1 cellular context compared by ENCODE assay signal in the genomic region with DNA sequence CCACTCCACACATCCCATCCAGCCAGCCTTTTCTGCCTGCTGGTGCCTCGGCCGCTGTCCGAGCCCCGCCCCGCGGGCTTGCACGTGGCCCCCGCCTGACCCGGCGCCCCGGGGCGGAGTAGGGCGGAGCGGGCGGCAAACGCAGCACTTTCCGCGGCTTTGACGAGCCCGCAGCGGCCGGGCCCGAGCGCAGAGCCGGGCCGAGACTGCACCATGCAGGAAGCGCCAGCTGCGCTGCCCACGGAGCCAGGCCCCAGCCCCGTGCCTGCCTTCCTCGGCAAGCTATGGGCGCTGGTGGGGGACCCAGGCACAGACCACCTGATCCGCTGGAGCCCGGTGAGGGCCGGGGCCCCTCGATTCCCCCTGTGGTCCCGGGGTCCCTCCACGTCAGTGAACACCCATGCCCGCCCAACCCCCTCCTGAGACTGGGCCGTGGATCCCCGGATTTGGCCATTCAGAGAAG.
TF ChIP-seq lines count a peak whose summit lies in the region.

A gene with protein sequence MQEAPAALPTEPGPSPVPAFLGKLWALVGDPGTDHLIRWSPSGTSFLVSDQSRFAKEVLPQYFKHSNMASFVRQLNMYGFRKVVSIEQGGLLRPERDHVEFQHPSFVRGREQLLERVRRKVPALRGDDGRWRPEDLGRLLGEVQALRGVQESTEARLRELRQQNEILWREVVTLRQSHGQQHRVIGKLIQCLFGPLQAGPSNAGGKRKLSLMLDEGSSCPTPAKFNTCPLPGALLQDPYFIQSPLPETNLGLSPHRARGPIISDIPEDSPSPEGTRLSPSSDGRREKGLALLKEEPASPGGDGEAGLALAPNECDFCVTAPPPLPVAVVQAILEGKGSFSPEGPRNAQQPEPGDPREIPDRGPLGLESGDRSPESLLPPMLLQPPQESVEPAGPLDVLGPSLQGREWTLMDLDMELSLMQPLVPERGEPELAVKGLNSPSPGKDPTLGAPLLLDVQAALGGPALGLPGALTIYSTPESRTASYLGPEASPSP (plus strand): TSS at position 147 of the 463 bp plus-strand sequence. CDS start 67 bp downstream, at position 214.

TF ChIP-seq in HepG2, 621 proteins besides CTCF, POLR2A, EP300 and RAD21 (continued from another document and continues in another):
- peak; percentile 78; the same call in 1 of the 2 replicates for TF ChIP-seq ZNF468 (CRISPR knock-in tag; IDR thresholded peaks at IDR 0.05)
- TF ChIP-seq SSRP1 (CRISPR knock-in tag; IDR thresholded peaks at IDR 0.05), result no peak
- no peak for TF ChIP-seq ZNF556 (CRISPR knock-in tag; IDR thresholded peaks at IDR 0.05; ENCODE audit: borderline replicate concordance)
- TF ChIP-seq ZNF782 (CRISPR knock-in tag; IDR thresholded peaks at IDR 0.05; ENCODE audit: borderline replicate concordance), result 0 out of 2 replicates have a peak, but pooled peaks have one; percentile 25
- TF ChIP-seq ZNF615 (CRISPR knock-in tag; IDR thresholded peaks at IDR 0.05; ENCODE audit: borderline replicate concordance), result no peak
- TF ChIP-seq NR2C2 (CRISPR knock-in tag; IDR thresholded peaks at IDR 0.05; ENCODE audit: borderline replicate concordance), result peak; percentile 77
- TF ChIP-seq TAF1 (CRISPR knock-in tag; IDR thresholded peaks at IDR 0.05), result peak; percentile 51
- TF ChIP-seq, protein P1, sequence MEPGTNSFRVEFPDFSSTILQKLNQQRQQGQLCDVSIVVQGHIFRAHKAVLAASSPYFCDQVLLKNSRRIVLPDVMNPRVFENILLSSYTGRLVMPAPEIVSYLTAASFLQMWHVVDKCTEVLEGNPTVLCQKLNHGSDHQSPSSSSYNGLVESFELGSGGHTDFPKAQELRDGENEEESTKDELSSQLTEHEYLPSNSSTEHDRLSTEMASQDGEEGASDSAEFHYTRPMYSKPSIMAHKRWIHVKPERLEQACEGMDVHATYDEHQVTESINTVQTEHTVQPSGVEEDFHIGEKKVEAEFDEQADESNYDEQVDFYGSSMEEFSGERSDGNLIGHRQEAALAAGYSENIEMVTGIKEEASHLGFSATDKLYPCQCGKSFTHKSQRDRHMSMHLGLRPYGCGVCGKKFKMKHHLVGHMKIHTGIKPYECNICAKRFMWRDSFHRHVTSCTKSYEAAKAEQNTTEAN (CRISPR knock-in tag; conservative IDR thresholded peaks at IDR 0.05), result peak; percentile 93
- no peak for TF ChIP-seq PLRG1 (conservative IDR thresholded peaks at IDR 0.05)
- TF ChIP-seq CENPT (CRISPR knock-in tag; IDR thresholded peaks at IDR 0.05; ENCODE audit: low read depth), result no peak
- peak; percentile 93 for TF ChIP-seq BHLHE40 (IDR thresholded peaks at IDR 0.05; ENCODE audit: low read length)
- TF ChIP-seq ZKSCAN1 (IDR thresholded peaks at IDR 0.05; ENCODE audit: low read length), result no peak
- TF ChIP-seq, protein P2, sequence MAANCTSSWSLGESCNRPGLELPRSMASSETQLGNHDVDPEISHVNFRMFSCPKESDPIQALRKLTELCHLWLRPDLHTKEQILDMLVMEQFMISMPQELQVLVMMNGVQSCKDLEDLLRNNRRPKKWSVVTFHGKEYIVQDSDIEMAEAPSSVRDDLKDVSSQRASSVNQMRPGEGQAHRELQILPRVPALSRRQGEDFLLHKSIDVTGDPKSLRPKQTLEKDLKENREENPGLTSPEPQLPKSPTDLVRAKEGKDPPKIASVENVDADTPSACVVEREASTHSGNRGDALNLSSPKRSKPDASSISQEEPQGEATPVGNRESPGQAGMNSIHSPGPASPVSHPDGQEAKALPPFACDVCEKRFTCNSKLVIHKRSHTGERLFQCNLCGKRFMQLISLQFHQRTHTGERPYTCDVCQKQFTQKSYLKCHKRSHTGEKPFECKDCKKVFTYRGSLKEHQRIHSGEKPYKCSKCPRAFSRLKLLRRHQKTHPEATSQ (CRISPR knock-in tag; IDR thresholded peaks at IDR 0.05; ENCODE audit: borderline replicate concordance), result peak; percentile 92; the same call in 1 of the 2 replicates
- TF ChIP-seq SUZ12 (IDR thresholded peaks at IDR 0.05; ENCODE audit: low read depth, low read length), result no peak
- TF ChIP-seq, protein P3, sequence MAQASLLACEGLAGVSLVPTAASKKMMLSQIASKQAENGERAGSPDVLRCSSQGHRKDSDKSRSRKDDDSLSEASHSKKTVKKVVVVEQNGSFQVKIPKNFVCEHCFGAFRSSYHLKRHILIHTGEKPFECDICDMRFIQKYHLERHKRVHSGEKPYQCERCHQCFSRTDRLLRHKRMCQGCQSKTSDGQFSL (CRISPR knock-in tag; IDR thresholded peaks at IDR 0.05), result peak; percentile 66; the same call in 1 of the 2 replicates
- TF ChIP-seq, protein P4, sequence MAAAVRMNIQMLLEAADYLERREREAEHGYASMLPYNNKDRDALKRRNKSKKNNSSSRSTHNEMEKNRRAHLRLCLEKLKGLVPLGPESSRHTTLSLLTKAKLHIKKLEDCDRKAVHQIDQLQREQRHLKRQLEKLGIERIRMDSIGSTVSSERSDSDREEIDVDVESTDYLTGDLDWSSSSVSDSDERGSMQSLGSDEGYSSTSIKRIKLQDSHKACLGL (CRISPR knock-in tag; IDR thresholded peaks at IDR 0.05), result peak; percentile 84; the same call in 1 of the 2 replicates
- TF ChIP-seq, protein P5, sequence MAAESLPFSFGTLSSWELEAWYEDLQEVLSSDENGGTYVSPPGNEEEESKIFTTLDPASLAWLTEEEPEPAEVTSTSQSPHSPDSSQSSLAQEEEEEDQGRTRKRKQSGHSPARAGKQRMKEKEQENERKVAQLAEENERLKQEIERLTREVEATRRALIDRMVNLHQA (CRISPR knock-in tag; IDR thresholded peaks at IDR 0.05), result no peak
- TF ChIP-seq FOXO1 (CRISPR knock-in tag; IDR thresholded peaks at IDR 0.05), result no peak; the same call in 1 of the 2 replicates
- TF ChIP-seq ZNF235 (CRISPR knock-in tag; IDR thresholded peaks at IDR 0.05; ENCODE audit: borderline replicate concordance), result peak; percentile 83
- peak; percentile 93 for TF ChIP-seq HNRNPLL (IDR thresholded peaks at IDR 0.05; ENCODE audit: low read depth, low read length, poor library complexity, severe bottlenecking)
- TF ChIP-seq BRCA1 (CRISPR knock-in tag; IDR thresholded peaks at IDR 0.05), result peak; percentile 70; the same call in 1 of the 2 replicates
- TF ChIP-seq ZIK1 (CRISPR knock-in tag; IDR thresholded peaks at IDR 0.05; ENCODE audit: borderline replicate concordance, low read depth), result peak; percentile 86; the same call in 1 of the 2 replicates
- TF ChIP-seq KDM5A (IDR thresholded peaks at IDR 0.05; ENCODE audit: borderline replicate concordance, low read length), result no peak
- peak; percentile 66; the same call in 1 of the 2 replicates for TF ChIP-seq HMG20A (CRISPR knock-in tag; IDR thresholded peaks at IDR 0.05; ENCODE audit: borderline replicate concordance)
- TF ChIP-seq CHD2 (IDR thresholded peaks at IDR 0.05; ENCODE audit: low read depth, low read length), result no peak
- TF ChIP-seq, protein P6, sequence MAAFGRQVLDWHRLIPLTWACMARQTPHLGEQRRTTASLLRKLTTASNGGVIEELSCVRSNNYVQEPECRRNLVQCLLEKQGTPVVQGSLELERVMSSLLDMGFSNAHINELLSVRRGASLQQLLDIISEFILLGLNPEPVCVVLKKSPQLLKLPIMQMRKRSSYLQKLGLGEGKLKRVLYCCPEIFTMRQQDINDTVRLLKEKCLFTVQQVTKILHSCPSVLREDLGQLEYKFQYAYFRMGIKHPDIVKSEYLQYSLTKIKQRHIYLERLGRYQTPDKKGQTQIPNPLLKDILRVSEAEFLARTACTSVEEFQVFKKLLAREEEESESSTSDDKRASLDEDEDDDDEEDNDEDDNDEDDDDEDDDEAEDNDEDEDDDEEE (CRISPR knock-in tag; IDR thresholded peaks at IDR 0.05), result no peak; the same call in 1 of the 2 replicates
- TF ChIP-seq KLF6 (CRISPR knock-in tag; IDR thresholded peaks at IDR 0.05), result peak; percentile 88; the same call in 1 of the 2 replicates
- no peak for TF ChIP-seq SP1 (IDR thresholded peaks at IDR 0.05)
- peak; percentile 75; the same call in 1 of the 2 replicates for TF ChIP-seq SP1 (CRISPR knock-in tag; IDR thresholded peaks at IDR 0.05)
- TF ChIP-seq TBX2 (CRISPR knock-in tag; IDR thresholded peaks at IDR 0.05; ENCODE audit: borderline replicate concordance), result peak; percentile 96
- peak; percentile 95 for TF ChIP-seq RFXAP (CRISPR knock-in tag; IDR thresholded peaks at IDR 0.05; ENCODE audit: borderline replicate concordance)
- no peak for TF ChIP-seq MEF2D (CRISPR knock-in tag; IDR thresholded peaks at IDR 0.05)
- TF ChIP-seq, protein P7, sequence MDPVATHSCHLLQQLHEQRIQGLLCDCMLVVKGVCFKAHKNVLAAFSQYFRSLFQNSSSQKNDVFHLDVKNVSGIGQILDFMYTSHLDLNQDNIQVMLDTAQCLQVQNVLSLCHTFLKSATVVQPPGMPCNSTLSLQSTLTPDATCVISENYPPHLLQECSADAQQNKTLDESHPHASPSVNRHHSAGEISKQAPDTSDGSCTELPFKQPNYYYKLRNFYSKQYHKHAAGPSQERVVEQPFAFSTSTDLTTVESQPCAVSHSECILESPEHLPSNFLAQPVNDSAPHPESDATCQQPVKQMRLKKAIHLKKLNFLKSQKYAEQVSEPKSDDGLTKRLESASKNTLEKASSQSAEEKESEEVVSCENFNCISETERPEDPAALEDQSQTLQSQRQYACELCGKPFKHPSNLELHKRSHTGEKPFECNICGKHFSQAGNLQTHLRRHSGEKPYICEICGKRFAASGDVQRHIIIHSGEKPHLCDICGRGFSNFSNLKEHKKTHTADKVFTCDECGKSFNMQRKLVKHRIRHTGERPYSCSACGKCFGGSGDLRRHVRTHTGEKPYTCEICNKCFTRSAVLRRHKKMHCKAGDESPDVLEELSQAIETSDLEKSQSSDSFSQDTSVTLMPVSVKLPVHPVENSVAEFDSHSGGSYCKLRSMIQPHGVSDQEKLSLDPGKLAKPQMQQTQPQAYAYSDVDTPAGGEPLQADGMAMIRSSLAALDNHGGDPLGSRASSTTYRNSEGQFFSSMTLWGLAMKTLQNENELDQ (CRISPR knock-in tag; IDR thresholded peaks at IDR 0.05; ENCODE audit: borderline replicate concordance), result no peak
- TF ChIP-seq, protein P8, sequence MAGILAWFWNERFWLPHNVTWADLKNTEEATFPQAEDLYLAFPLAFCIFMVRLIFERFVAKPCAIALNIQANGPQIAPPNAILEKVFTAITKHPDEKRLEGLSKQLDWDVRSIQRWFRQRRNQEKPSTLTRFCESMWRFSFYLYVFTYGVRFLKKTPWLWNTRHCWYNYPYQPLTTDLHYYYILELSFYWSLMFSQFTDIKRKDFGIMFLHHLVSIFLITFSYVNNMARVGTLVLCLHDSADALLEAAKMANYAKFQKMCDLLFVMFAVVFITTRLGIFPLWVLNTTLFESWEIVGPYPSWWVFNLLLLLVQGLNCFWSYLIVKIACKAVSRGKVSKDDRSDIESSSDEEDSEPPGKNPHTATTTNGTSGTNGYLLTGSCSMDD (CRISPR knock-in tag; IDR thresholded peaks at IDR 0.05), result no peak
- TF ChIP-seq REL (CRISPR knock-in tag; conservative IDR thresholded peaks at IDR 0.05), result 0 out of 2 replicates have a peak, but pooled peaks have one; percentile 70
- TF ChIP-seq SPEN (CRISPR knock-in tag; IDR thresholded peaks at IDR 0.05; ENCODE audit: low read depth), result peak; percentile 94
- TF ChIP-seq ATF7-NPFF (CRISPR knock-in tag; IDR thresholded peaks at IDR 0.05; ENCODE audit: low read depth), result peak; percentile 95
- TF ChIP-seq, protein P9, sequence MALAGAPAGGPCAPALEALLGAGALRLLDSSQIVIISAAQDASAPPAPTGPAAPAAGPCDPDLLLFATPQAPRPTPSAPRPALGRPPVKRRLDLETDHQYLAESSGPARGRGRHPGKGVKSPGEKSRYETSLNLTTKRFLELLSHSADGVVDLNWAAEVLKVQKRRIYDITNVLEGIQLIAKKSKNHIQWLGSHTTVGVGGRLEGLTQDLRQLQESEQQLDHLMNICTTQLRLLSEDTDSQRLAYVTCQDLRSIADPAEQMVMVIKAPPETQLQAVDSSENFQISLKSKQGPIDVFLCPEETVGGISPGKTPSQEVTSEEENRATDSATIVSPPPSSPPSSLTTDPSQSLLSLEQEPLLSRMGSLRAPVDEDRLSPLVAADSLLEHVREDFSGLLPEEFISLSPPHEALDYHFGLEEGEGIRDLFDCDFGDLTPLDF (CRISPR knock-in tag; IDR thresholded peaks at IDR 0.05), result peak; percentile 63; the same call in 1 of the 2 replicates
- no peak for TF ChIP-seq ZBTB42 (CRISPR knock-in tag; IDR thresholded peaks at IDR 0.05)
- TF ChIP-seq SIN3B (IDR thresholded peaks at IDR 0.05; ENCODE audit: low read length), result no peak
- TF ChIP-seq ZNF780A (CRISPR knock-in tag; IDR thresholded peaks at IDR 0.05), result no peak
- no peak for TF ChIP-seq ZNF296 (CRISPR knock-in tag; conservative IDR thresholded peaks at IDR 0.05)
- TF ChIP-seq, protein P10, sequence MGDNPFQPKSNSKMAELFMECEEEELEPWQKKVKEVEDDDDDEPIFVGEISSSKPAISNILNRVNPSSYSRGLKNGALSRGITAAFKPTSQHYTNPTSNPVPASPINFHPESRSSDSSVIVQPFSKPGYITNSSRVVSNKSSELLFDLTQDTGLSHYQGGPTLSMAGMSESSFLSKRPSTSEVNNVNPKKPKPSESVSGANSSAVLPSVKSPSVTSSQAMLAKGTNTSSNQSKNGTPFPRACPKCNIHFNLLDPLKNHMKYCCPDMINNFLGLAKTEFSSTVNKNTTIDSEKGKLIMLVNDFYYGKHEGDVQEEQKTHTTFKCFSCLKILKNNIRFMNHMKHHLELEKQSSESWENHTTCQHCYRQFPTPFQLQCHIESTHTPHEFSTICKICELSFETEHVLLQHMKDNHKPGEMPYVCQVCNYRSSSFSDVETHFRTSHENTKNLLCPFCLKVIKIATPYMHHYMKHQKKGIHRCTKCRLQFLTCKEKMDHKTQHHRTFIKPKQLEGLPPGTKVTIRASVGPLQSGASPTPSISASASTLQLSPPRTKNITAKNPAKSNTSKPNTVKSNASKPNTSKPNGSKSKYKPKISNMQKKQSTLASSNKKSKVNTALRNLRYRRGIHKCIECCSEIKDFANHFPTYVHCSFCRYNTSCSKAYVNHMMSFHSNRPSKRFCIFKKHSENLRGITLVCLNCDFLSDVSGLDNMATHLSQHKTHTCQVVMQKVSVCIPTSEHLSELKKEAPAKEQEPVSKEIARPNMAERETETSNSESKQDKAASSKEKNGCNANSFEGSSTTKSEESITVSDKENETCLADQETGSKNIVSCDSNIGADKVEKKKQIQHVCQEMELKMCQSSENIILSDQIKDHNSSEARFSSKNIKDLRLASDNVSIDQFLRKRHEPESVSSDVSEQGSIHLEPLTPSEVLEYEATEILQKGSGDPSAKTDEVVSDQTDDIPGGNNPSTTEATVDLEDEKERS (CRISPR knock-in tag; IDR thresholded peaks at IDR 0.05), result no peak
- TF ChIP-seq RBM22 (optimal IDR thresholded peaks at IDR 0.05; ENCODE audit: low read length), result no peak
- no peak for TF ChIP-seq ZNF260 (CRISPR knock-in tag; IDR thresholded peaks at IDR 0.05; ENCODE audit: borderline replicate concordance, low read depth)
- TF ChIP-seq, protein P11, sequence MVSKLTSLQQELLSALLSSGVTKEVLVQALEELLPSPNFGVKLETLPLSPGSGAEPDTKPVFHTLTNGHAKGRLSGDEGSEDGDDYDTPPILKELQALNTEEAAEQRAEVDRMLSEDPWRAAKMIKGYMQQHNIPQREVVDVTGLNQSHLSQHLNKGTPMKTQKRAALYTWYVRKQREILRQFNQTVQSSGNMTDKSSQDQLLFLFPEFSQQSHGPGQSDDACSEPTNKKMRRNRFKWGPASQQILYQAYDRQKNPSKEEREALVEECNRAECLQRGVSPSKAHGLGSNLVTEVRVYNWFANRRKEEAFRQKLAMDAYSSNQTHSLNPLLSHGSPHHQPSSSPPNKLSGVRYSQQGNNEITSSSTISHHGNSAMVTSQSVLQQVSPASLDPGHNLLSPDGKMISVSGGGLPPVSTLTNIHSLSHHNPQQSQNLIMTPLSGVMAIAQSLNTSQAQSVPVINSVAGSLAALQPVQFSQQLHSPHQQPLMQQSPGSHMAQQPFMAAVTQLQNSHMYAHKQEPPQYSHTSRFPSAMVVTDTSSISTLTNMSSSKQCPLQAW (CRISPR knock-in tag; IDR thresholded peaks at IDR 0.05), result peak; percentile 85
- TF ChIP-seq CC2D1A (CRISPR knock-in tag; IDR thresholded peaks at IDR 0.05), result no peak
